ENCODE assay signal across 8 cellular contexts in the genomic region with DNA sequence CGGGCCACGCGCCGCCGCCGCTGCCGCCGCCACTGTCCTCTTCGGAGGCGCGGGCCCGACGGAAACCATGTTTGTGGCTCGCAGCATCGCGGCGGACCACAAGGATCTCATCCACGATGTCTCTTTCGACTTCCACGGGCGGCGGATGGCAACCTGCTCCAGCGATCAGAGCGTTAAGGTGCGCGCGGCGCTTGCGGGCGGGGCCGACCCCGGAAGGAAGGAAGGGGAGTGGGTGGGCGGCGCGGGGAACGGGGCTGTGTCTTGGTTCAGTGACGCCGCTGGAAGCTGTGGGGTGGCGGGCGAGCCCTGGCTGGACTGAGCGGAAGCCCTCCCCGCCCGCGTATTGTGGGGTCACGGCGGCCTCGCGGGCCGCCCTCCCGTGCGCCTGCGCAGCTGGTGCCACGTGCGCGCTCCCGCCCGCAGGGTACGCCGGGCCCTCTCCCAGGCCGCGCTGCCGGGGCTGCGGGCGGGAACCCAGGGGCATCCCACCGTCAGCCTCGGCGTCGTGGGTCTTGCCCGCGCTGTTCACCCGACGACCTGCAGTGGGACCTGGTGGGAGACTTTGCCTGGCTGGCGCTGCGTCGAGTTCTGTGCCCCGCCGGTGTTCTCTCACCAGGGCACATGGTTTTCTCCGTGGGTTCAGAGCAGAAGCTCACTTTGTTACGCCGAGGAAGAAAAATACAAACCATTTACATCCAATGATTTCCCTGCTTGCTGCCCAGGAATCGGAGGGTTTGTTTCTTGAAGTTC. TPM values are rescaled to one million over a fixed set of nuclear protein-coding genes. Genes with fewer than 3 reads are reported as not detected.
DNase-seq lines count a peak whose midpoint lies in the region; ATAC-seq and TF ChIP-seq lines count a peak whose summit lies in the region.

No MANE protein-coding gene starts in this region.

- no peaks in the 10 kb centered on the region for H3K36me3 ChIP-seq in kidney epithelial cell (ENCODE audit: control insufficient read depth, insufficient read depth, low read length)

- ATAC-seq in GM19023 (IDR thresholded peaks at IDR 0.05; ENCODE audit: unreplicated experiment) (peak; percentile 75), HG03175 (IDR thresholded peaks at IDR 0.05; ENCODE audit: unreplicated experiment) (peak; percentile 75)

- H3K4me3 ChIP-seq in AG10803 (ENCODE audit: low read length) (peak overlapping the region; percentile 72), kidney epithelial cell (ENCODE audit: low read depth, low read length) (peak overlapping the region; percentile 74)

- no peaks in the 10 kb centered on the region for H3K27me3 ChIP-seq in kidney epithelial cell (ENCODE audit: control insufficient read depth, insufficient read depth, low read length)

- DNase-seq in AG10803 (ENCODE audit: low read depth) (peak; percentile 93), NCI-H446 (lab: John Stamatoyannopoulos, UW) (peak; percentile 88 to 95), cerebellar cortex (ENCODE audit: low spot score) (peak; percentile 85), kidney epithelial cell (ENCODE audit: low read depth) (peak; percentile 43)
- peak; percentile 95 for DNase-seq in activated CD4-positive, CD25-positive, alpha-beta regulatory T cell treated with anti-CD3 and anti-CD28 coated beads, Interleukin-2, amount 50 U/mL, for 72 hours
- peak; percentile 96 to 97 for DNase-seq in stimulated activated CD4-positive, alpha-beta T cell treated with anti-CD3 and anti-CD28 coated beads, Interleukin-15, amount 100 ng/mL, for 1 hour (ENCODE audit: low read depth in 1 of 2, low spot score in 1 of 2)

- TF ChIP-seq CTCF in AG10803 (conservative IDR thresholded peaks at IDR 0.05; ENCODE audit: low read length) (no peak), kidney epithelial cell (IDR thresholded peaks at IDR 0.05; ENCODE audit: insufficient read depth, low read length, poor library complexity, severe bottlenecking) (no peak)

RNA-seq across cellular contexts. Expression of gene SEH1L, which starts 0.4 kb away (rescaled TPM):
- 34.3 and 39.4 TPM in 2 replicates for total RNA-seq in kidney epithelial cell

RNA-seq across cellular contexts. Expression of gene CEP192, which starts 42.9 kb away (rescaled TPM):
- total RNA-seq in kidney epithelial cell: 14.4 and 16.6 TPM in 2 replicates

Comparison
In these comparisons a context has a peak if more than half of its experiments do, and no peak if none do; other contexts are left out.
1. Peak in every context shown above with its lines: DNase-seq, ATAC-seq and H3K4me3 ChIP-seq.
2. DNase-seq: peak in every context shown above with its lines; median percentile 96 in stimulated activated CD4-positive, alpha-beta T cell treated with anti-CD3 and anti-CD28 coated beads, Interleukin-15, amount 100 ng/mL, for 1 hour; 95 in activated CD4-positive, CD25-positive, alpha-beta regulatory T cell treated with anti-CD3 and anti-CD28 coated beads, Interleukin-2, amount 50 U/mL, for 72 hours; 93 in AG10803; 92 in NCI-H446; 85 in cerebellar cortex; 43 in kidney epithelial cell.